ENCODE assay signal across 2 cellular contexts in the genomic region with DNA sequence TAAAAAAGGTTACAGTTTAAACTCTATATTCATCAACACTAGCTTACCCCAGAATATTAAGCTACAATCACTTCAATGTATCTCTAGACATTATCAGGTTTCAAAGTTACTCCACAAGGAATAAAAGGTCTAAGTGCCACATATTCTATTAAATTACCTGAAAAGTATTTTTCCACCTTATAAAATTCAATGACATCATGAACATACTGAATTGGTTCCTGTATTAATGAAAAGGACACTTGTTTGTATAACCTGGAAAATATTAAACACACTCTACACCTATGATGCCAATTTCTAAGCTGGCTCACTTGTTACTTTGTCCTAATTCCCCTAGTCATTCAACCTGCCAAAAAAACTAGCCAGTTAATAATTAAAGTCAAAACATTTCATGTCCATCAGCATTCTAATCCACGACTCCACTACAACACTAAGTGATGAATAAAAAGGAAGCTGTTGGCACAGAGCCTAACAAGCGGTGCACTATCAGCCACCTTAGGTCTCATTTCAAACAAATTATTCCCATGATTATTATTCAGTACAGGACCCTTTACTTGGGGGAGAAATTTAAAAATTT.
TF ChIP-seq lines count a peak whose summit lies in the region.

No MANE protein-coding gene starts in this region.

TF ChIP-seq in HEK293, 187 proteins besides CTCF, POLR2A, EP300 and RAD21:
- TF ChIP-seq BCL6B (tag by site-specific recombination; IDR thresholded peaks at IDR 0.05) (no peak), ATF2 (tag by site-specific recombination; IDR thresholded peaks at IDR 0.05; ENCODE audit: low read depth) (peak; percentile 79), ZNF473 (tag by site-specific recombination; IDR thresholded peaks at IDR 0.05) (no peak), ZNF664 (tag by site-specific recombination; IDR thresholded peaks at IDR 0.05) (peak; percentile 72), OVOL3 (tag by site-specific recombination; IDR thresholded peaks at IDR 0.05) (no peak), RBAK (tag by site-specific recombination; IDR thresholded peaks at IDR 0.05) (no peak), ZFP37 (tag by site-specific recombination; IDR thresholded peaks at IDR 0.05) (no peak), FEZF1 (tag by site-specific recombination; IDR thresholded peaks at IDR 0.05) (0 out of 2 replicates have a peak, but pooled peaks have one; percentile 15), ZNF707 (tag by site-specific recombination; IDR thresholded peaks at IDR 0.05) (no peak), ZNF404 (tag by site-specific recombination; IDR thresholded peaks at IDR 0.05) (no peak), ZNF266 (tag by site-specific recombination; IDR thresholded peaks at IDR 0.05; ENCODE audit: low read depth) (no peak)

TF ChIP-seq in endothelial cell of umbilical vein, 7 proteins besides CTCF, POLR2A, EP300 and RAD21:
- TF ChIP-seq JUN (IDR thresholded peaks at IDR 0.05; ENCODE audit: borderline replicate concordance, insufficient read depth, insufficient read length, low read depth) (no peak), POLR2AphosphoS5 (IDR thresholded peaks at IDR 0.05; ENCODE audit: insufficient read depth, low read depth, low read length) (no peak), MAX (IDR thresholded peaks at IDR 0.05; ENCODE audit: insufficient read depth, insufficient read length) (no peak), GATA2 (IDR thresholded peaks at IDR 0.05; ENCODE audit: insufficient read depth, insufficient read length, low read depth, low read length) (no peak), FOS (IDR thresholded peaks at IDR 0.05; ENCODE audit: borderline replicate concordance, insufficient read depth, low read length) (no peak), MYC (IDR thresholded peaks at IDR 0.05; ENCODE audit: low read depth, low read length) (no peak), EZH2 (IDR thresholded peaks at IDR 0.05; ENCODE audit: borderline replicate concordance, low read depth, low read length, severe bottlenecking) (no peak)
